In the genomic region with DNA sequence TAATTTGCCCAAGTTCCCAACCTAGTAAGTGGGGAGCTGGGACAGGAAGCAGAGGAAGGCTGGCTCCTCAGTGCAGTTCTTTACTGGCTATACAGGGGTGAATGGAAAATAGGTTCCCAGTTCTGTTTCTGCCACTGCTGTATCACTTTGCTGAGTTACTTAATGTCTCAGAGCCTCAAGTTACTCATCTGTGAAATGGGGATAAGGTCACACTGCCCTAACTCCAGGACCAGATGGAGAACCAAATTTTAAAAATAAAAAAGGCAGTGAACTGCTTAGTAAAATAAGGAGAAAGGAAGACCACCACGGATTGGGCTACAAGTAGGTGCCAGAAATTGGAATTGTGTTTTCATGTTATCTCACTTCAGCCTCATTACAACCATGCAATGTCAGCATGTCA, we compare ENCODE assay signal across 26 cellular contexts.
"Had no signal": no experiment of that assay in that cellular context is flagged by ENCODE, and none has a peak within 500 bp of the region (broad histone marks: within the 10 kb centered on the region; RNA-seq: fewer than 3 reads in every experiment).

No MANE protein-coding gene starts in this region.

- ATAC-seq: left colon; left lung; lower lobe of right lung; naive thymus-derived CD8-positive, alpha-beta T cell; pancreas; stimulated activated effector memory CD8-positive, alpha-beta T cell treated with anti-CD3 and anti-CD28 coated beads, Interleukin-12 subunit alpha, Interleukin-12 subunit beta, amount 100 ng/mL, for 72 hours; upper lobe of right lung had no signal

- FAIRE-seq: islet of Langerhans, kidney, pancreas, small intestine, urothelium cell line had no signal

- H3K27ac ChIP-seq: left lung, lower lobe of right lung, pancreas, prostate gland, sigmoid colon, spleen, suprapubic skin, thoracic aorta, tibial artery, upper lobe of right lung had no signal

- H3K4me3 ChIP-seq: left lung, lower lobe of right lung, pancreas, prostate gland, sigmoid colon, spleen, suprapubic skin, thoracic aorta, tibial artery, upper lobe of right lung had no signal

- DNase-seq: immature natural killer cell; kidney; left colon; left lung; lower lobe of right lung; mammary epithelial cell; mesenchymal stem cell; naive thymus-derived CD8-positive, alpha-beta T cell; nucleus accumbens; pancreas; posterior cingulate gyrus; retina; sigmoid colon; small intestine; spleen; stimulated activated CD4-positive, alpha-beta T cell treated with anti-CD3 and anti-CD28 coated beads, Interleukin-4, amount 100 ng/mL, for 24 hours; stimulated activated naive CD4-positive, alpha-beta T cell; tibial artery; trophoblast cell; upper lobe of right lung had no signal

- H3K9me3 ChIP-seq: left lung, lower lobe of right lung, pancreas, prostate gland, sigmoid colon, spleen, suprapubic skin, thoracic aorta, tibial artery, upper lobe of right lung had no signal

- H3K4me1 ChIP-seq: lower lobe of right lung, pancreas, prostate gland, upper lobe of right lung had no signal

- H3K36me3 ChIP-seq: left lung, lower lobe of right lung, pancreas, prostate gland, sigmoid colon, spleen, suprapubic skin, thoracic aorta, upper lobe of right lung had no signal

- H3K27me3 ChIP-seq: left lung, pancreas, sigmoid colon, spleen, suprapubic skin, tibial artery, upper lobe of right lung had no signal
